Comparison of ENCODE assay signal across 16 cellular contexts in the genomic region with DNA sequence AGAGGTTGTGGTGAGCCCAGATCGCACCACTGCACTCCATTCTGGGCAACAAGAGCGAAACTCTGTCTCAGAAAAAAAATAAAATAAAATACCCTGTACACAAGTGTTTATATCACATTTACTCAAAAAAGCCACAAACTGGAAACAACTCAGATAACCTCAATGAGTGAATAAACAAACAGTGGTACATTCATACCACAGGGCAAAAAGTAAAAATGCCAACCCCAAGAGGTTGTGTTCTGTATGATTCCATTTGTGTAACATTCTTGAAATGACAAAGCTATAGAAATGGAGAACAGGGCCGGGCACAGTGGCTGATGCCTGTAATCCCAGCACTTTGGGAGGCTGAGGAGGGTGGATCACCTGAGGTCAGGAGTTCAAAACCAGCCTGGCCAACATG. TPM values are rescaled to one million over a fixed set of nuclear protein-coding genes. Genes with fewer than 3 reads are reported as not detected.
DNase-seq lines count a peak whose midpoint lies in the region; ATAC-seq lines count a peak whose summit lies in the region.
"Had no signal": no experiment of that assay in that cellular context is flagged by ENCODE, and none has a peak within 500 bp of the region (broad histone marks: within the 10 kb centered on the region; RNA-seq: fewer than 3 reads in every experiment).

No MANE protein-coding gene starts in this region.

- H3K36me3 Mint-ChIP-seq in activated CD4-positive, alpha-beta T cell treated with anti-CD3 and anti-CD28 coated beads for 36 hours (ENCODE audit: low read depth): peaks cover 19% of the 10 kb centered on the region
- peaks cover 24% of the 10 kb centered on the region for H3K36me3 Mint-ChIP-seq in activated CD4-positive, alpha-beta T cell treated with anti-CD3 and anti-CD28 coated beads, Interleukin-2, amount 10 ng/mL, durations not matched to agents 24 days and 14 days (ENCODE audit: low read depth)
- H3K36me3 Mint-ChIP-seq in activated naive CD4-positive, alpha-beta T cell treated with anti-CD3 and anti-CD28 coated beads, Interleukin-2, amount 50 U/mL, for 72 hours: peaks cover 9 to 24% of the 10 kb centered on the region in 2 donors
- peaks cover 39% of the 10 kb centered on the region for H3K36me3 Mint-ChIP-seq in activated T-helper 17 cell treated with anti-CD3 and anti-CD28 coated beads, Interleukin-2, amount 50 U/mL, for 72 hours (ENCODE audit: low read depth)

- peak; percentile 65 for ATAC-seq in activated CD4-positive, alpha-beta T cell treated with anti-CD3 and anti-CD28 coated beads for 36 hours
- ATAC-seq in activated naive CD4-positive, alpha-beta T cell treated with anti-CD3 and anti-CD28 coated beads, Interleukin-2, amount 50 U/mL, for 72 hours: peak; percentile 29 to 82
- ATAC-seq in activated T-helper 17 cell treated with anti-CD3 and anti-CD28 coated beads, Interleukin-2, amount 50 U/mL, for 72 hours (replicated peaks): peak; percentile 78
- ATAC-seq: CD8-positive, alpha-beta T cell had no signal

- intact Hi-C loops in activated CD4-positive, alpha-beta T cell treated with anti-CD3 and anti-CD28 coated beads for 36 hours (cut with DNase I, micrococcal nuclease): no loop called here
- intact Hi-C loops in activated CD4-positive, alpha-beta T cell treated with anti-CD3 and anti-CD28 coated beads, Interleukin-2, amount 10 ng/mL, durations not matched to agents 24 days and 14 days (cut with micrococcal nuclease): no loop called here

- DNase-seq in activated CD4-positive, alpha-beta T cell treated with anti-CD3 and anti-CD28 coated beads for 36 hours: no peak
- no peak for DNase-seq in activated CD4-positive, alpha-beta T cell treated with anti-CD3 and anti-CD28 coated beads, Interleukin-2, amount 10 ng/mL, durations not matched to agents 24 days and 14 days
- no peak for DNase-seq in activated naive CD4-positive, alpha-beta T cell treated with anti-CD3 and anti-CD28 coated beads, Interleukin-2, amount 50 U/mL, for 72 hours (ENCODE audit: low spot score in 2 of 2)
- no peak for DNase-seq in activated naive CD4-positive, alpha-beta T cell treated with anti-CD3 and anti-CD28 coated beads, Interleukin-2, amount 50 U/mL, for 16 hours
- no peak for DNase-seq in retina
- no peak for DNase-seq in medulla oblongata (ENCODE audit: extremely low spot score)
- DNase-seq: Caco-2; CD4-positive, CD25-positive, alpha-beta regulatory T cell; CD8-positive, alpha-beta T cell; DMS153; DND-41; GOT3; H7; HCEC 1CT had no signal

- H3K4me1 Mint-ChIP-seq in activated CD4-positive, alpha-beta T cell treated with anti-CD3 and anti-CD28 coated beads for 36 hours: peaks cover 8% of the 10 kb centered on the region
- H3K4me1 Mint-ChIP-seq in activated CD4-positive, alpha-beta T cell treated with anti-CD3 and anti-CD28 coated beads, Interleukin-2, amount 10 ng/mL, durations not matched to agents 24 days and 14 days: no peaks in the 10 kb centered on the region
- H3K4me1 Mint-ChIP-seq in activated T-helper 17 cell treated with anti-CD3 and anti-CD28 coated beads, Interleukin-2, amount 50 U/mL, for 72 hours: peaks cover 7% of the 10 kb centered on the region

- POLR2A ChIA-PET in activated CD4-positive, alpha-beta T cell treated with anti-CD3 and anti-CD28 coated beads for 36 hours (lab: Charles Lee): no interaction called here

- H3K4me3 Mint-ChIP-seq in activated CD4-positive, alpha-beta T cell treated with anti-CD3 and anti-CD28 coated beads for 36 hours: no peak overlapping the region
- no peak overlapping the region for H3K4me3 Mint-ChIP-seq in activated CD4-positive, alpha-beta T cell treated with anti-CD3 and anti-CD28 coated beads, Interleukin-2, amount 10 ng/mL, durations not matched to agents 24 days and 14 days
- H3K4me3 Mint-ChIP-seq in activated T-helper 17 cell treated with anti-CD3 and anti-CD28 coated beads, Interleukin-2, amount 50 U/mL, for 72 hours: no peak overlapping the region
- H3K4me3 Mint-ChIP-seq: B cell; CD8-positive, alpha-beta T cell had no signal

- peaks cover 3% of the 10 kb centered on the region for H3K9me3 Mint-ChIP-seq in activated CD4-positive, alpha-beta T cell treated with anti-CD3 and anti-CD28 coated beads for 36 hours (ENCODE audit: low read depth)
- peaks cover 9% of the 10 kb centered on the region for H3K9me3 Mint-ChIP-seq in activated CD4-positive, alpha-beta T cell treated with anti-CD3 and anti-CD28 coated beads, Interleukin-2, amount 10 ng/mL, durations not matched to agents 24 days and 14 days
- H3K9me3 Mint-ChIP-seq in activated naive CD4-positive, alpha-beta T cell treated with anti-CD3 and anti-CD28 coated beads, Interleukin-2, amount 50 U/mL, for 72 hours: peaks cover 0 to 9% of the 10 kb centered on the region in 2 donors
- no peaks in the 10 kb centered on the region for H3K9me3 Mint-ChIP-seq in activated T-helper 17 cell treated with anti-CD3 and anti-CD28 coated beads, Interleukin-2, amount 50 U/mL, for 72 hours
- H3K9me3 Mint-ChIP-seq: CD8-positive, alpha-beta T cell had no signal

- CTCF ChIA-PET in activated CD4-positive, alpha-beta T cell treated with anti-CD3 and anti-CD28 coated beads for 36 hours (lab: Charles Lee): interaction anchor here (0.8 to 1.2 kb wide), 2 partner anchors 62 to 1490 kb away, joined by 3 to 4 read pairs; no protein-coding TSS in a partner anchor

- H3K27ac Mint-ChIP-seq in activated CD4-positive, alpha-beta T cell treated with anti-CD3 and anti-CD28 coated beads for 36 hours: no peak overlapping the region
- no peak overlapping the region for H3K27ac Mint-ChIP-seq in activated CD4-positive, alpha-beta T cell treated with anti-CD3 and anti-CD28 coated beads, Interleukin-2, amount 10 ng/mL, durations not matched to agents 24 days and 14 days
- peak overlapping the region in 1 of 2 donors; percentile 74 for H3K27ac Mint-ChIP-seq in activated naive CD4-positive, alpha-beta T cell treated with anti-CD3 and anti-CD28 coated beads, Interleukin-2, amount 50 U/mL, for 72 hours
- H3K27ac Mint-ChIP-seq in activated T-helper 17 cell treated with anti-CD3 and anti-CD28 coated beads, Interleukin-2, amount 50 U/mL, for 72 hours: no peak overlapping the region
- H3K27ac Mint-ChIP-seq: B cell; CD4-positive, CD25-positive, alpha-beta regulatory T cell; CD8-positive, alpha-beta T cell had no signal

- no peaks in the 10 kb centered on the region for H3K27me3 Mint-ChIP-seq in activated CD4-positive, alpha-beta T cell treated with anti-CD3 and anti-CD28 coated beads for 36 hours
- H3K27me3 Mint-ChIP-seq in activated CD4-positive, alpha-beta T cell treated with anti-CD3 and anti-CD28 coated beads, Interleukin-2, amount 10 ng/mL, durations not matched to agents 24 days and 14 days: no peaks in the 10 kb centered on the region
- H3K27me3 Mint-ChIP-seq in activated T-helper 17 cell treated with anti-CD3 and anti-CD28 coated beads, Interleukin-2, amount 50 U/mL, for 72 hours: no peaks in the 10 kb centered on the region
- H3K27me3 Mint-ChIP-seq: B cell; CD4-positive, CD25-positive, alpha-beta regulatory T cell had no signal

RNA-seq across cellular contexts. Expression of gene EDC3, which starts 12.9 kb away (rescaled TPM):
- 10 to 100 TPM; 44.7 to 45.0 TPM for total RNA-seq in activated CD4-positive, alpha-beta T cell treated with anti-CD3 and anti-CD28 coated beads for 36 hours
- total RNA-seq in activated CD4-positive, alpha-beta T cell treated with anti-CD3 and anti-CD28 coated beads, Interleukin-2, amount 10 ng/mL, durations not matched to agents 24 days and 14 days: 45.7 and 50.2 TPM in 2 replicates
- 10 to 100 TPM; 48.6 to 56.4 TPM for total RNA-seq in activated naive CD4-positive, alpha-beta T cell treated with anti-CD3 and anti-CD28 coated beads, Interleukin-2, amount 50 U/mL, for 72 hours
- total RNA-seq in activated T-helper 17 cell treated with anti-CD3 and anti-CD28 coated beads, Interleukin-2, amount 50 U/mL, for 72 hours: 10 to 100 TPM; 47.9 to 56.0 TPM

RNA-seq across cellular contexts. Expression of gene CYP1A1, which starts 42.4 kb away (rescaled TPM):
- total RNA-seq in activated CD4-positive, alpha-beta T cell treated with anti-CD3 and anti-CD28 coated beads for 36 hours: 1 to 10 TPM; 2.0 to 2.2 TPM
- 0.31 and 0.42 TPM in 2 replicates for total RNA-seq in activated CD4-positive, alpha-beta T cell treated with anti-CD3 and anti-CD28 coated beads, Interleukin-2, amount 10 ng/mL, durations not matched to agents 24 days and 14 days
- total RNA-seq in activated naive CD4-positive, alpha-beta T cell treated with anti-CD3 and anti-CD28 coated beads, Interleukin-2, amount 50 U/mL, for 72 hours: 10 to 100 TPM in 1 of 2 donors, 1 to 10 TPM in 1; 2.1 to 11.4 TPM
- total RNA-seq in activated T-helper 17 cell treated with anti-CD3 and anti-CD28 coated beads, Interleukin-2, amount 50 U/mL, for 72 hours: 10 to 100 TPM in 1 of 2 donors, 1 to 10 TPM in 1; 3.3 to 11.4 TPM
- total RNA-seq: B cell; CD4-positive, CD25-positive, alpha-beta regulatory T cell; CD8-positive, alpha-beta T cell had no signal
